ENCODE assay signal across 20 cellular contexts in the genomic region with DNA sequence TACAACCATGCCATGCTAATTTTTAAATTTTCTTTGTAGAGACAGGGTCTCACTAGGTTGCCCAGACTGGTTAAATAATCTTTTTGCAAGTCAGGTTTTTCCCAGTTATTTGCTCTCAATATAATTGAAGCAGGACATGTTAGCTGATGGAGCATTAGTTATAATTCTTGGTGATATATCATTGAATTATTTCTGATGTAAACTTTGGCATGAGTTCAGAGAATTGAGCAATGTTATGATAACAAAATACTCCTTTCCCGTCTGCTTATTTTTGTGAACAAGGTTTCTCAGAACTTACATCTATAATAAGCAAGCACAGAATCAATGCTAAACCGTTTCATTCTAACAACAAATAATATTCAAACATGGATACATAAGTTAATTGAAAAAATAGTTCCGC. TPM values are rescaled to one million over a fixed set of nuclear protein-coding genes. Genes with fewer than 3 reads are reported as not detected.
"Had no signal": no experiment of that assay in that cellular context is flagged by ENCODE, and none has a peak within 500 bp of the region (broad histone marks: within the 10 kb centered on the region; RNA-seq: fewer than 3 reads in every experiment).

No MANE protein-coding gene starts in this region.

- ATAC-seq: activated naive CD4-positive, alpha-beta T cell treated with anti-CD3 and anti-CD28 coated beads, Interleukin-2, amount 50 U/mL, for 72 hours; foreskin keratinocyte; left ventricle myocardium superior; natural killer cell; stimulated activated naive CD8-positive, alpha-beta T cell treated with anti-CD3 and anti-CD28 coated beads, Interleukin-15, Interleukin-2, amounts not matched to agents 100 U/mL and 50 U/mL, for 24 hours; T-cell had no signal

- H3K4me3 ChIP-seq: adrenal gland, prostate gland, SK-N-MC, upper lobe of left lung had no signal

- H3K36me3 ChIP-seq: adrenal gland, prostate gland, upper lobe of left lung had no signal

- H3K4me1 ChIP-seq: adrenal gland, prostate gland, upper lobe of left lung had no signal

- DNase-seq: activated CD4-positive, alpha-beta T cell treated with anti-CD3 and anti-CD28 coated beads for 1 hour; activated T-cell treated with anti-CD3 and anti-CD28 coated beads, Interleukin-2, amount 50 U/mL, for 1 hour; adrenal gland; effector CD4-positive, alpha-beta T cell; glutamatergic neuron; hypothalamus; left ventricle myocardium superior; midbrain; natural killer cell; stimulated activated CD4-positive, alpha-beta T cell treated with anti-CD3 and anti-CD28 coated beads, Interleukin-4, amount 100 ng/mL, for 4 hours; stimulated activated naive CD8-positive, alpha-beta T cell treated with anti-CD3 and anti-CD28 coated beads, Interleukin-15, Interleukin-2, amounts not matched to agents 100 U/mL and 50 U/mL, for 24 hours; T-cell; upper lobe of left lung had no signal

- H3K9me3 ChIP-seq: adrenal gland, prostate gland, upper lobe of left lung had no signal

- H3K27ac ChIP-seq: adrenal gland, foreskin keratinocyte, prostate gland, SK-N-MC, upper lobe of left lung had no signal

- H3K27me3 ChIP-seq: adrenal gland, foreskin keratinocyte, upper lobe of left lung had no signal

RNA-seq across cellular contexts. Expression of a gene that starts 37.8 kb away (rescaled TPM):
- total RNA-seq: activated naive CD4-positive, alpha-beta T cell treated with anti-CD3 and anti-CD28 coated beads, Interleukin-2, amount 50 U/mL, for 72 hours; cardiac septum; chondrocyte; foreskin keratinocyte; left ventricle myocardium superior; natural killer cell; osteocyte had no signal
- polyA plus RNA-seq: foreskin keratinocyte had no signal
